8 cellular contexts compared by ENCODE assay signal in genomic region chr9:133347515-133347984, GRCh38.
A peak's percentile ranks its signal among the peaks of the same experiment; 100 is the strongest.
DNase-seq lines count a peak whose midpoint lies in the region; ATAC-seq and TF ChIP-seq lines count a peak whose summit lies in the region.

No MANE protein-coding gene starts in this region.

- H3K9ac ChIP-seq in HUES48 (ENCODE audit: low read depth, low read length) = peak overlapping the region; percentile 96

- H3K36me3 ChIP-seq in HUES48 (ENCODE audit: control insufficient read depth, insufficient read depth, low read length) = peaks cover 77% of the 10 kb centered on the region
- H3K36me3 ChIP-seq in neuron (ENCODE audit: insufficient read depth, low read length) = peaks cover 69% of the 10 kb centered on the region

- H3K4me1 ChIP-seq in HUES48 (ENCODE audit: control insufficient read depth, insufficient read depth, low read length) (peaks cover 10% of the 10 kb centered on the region; the same call in 1 of the 2 replicates), neuron (ENCODE audit: insufficient read depth, low read length) (peaks cover 21% of the 10 kb centered on the region)

- ATAC-seq in GM21447 (IDR thresholded peaks at IDR 0.05; ENCODE audit: unreplicated experiment) = peak; percentile 37

- peak overlapping the region; percentile 98 for H3K27ac ChIP-seq in HUES48 (ENCODE audit: low read depth, low read length)

- TF ChIP-seq CTCF in fibroblast of mammary gland (conservative IDR thresholded peaks at IDR 0.05; ENCODE audit: control insufficient read depth, insufficient read depth, low read depth, low read length) = no peak

- DNase-seq in GM03348 (ENCODE audit: low spot score) = peak; percentile 71
- DNase-seq in activated CD4-positive, alpha-beta T cell treated with anti-CD3 and anti-CD28 coated beads for 48 hours = peak; percentile 54
- DNase-seq in fibroblast of mammary gland (ENCODE audit: low read depth) = no peak
- no peak for DNase-seq in cerebellar cortex (ENCODE audit: low spot score)
- no peak for DNase-seq in stimulated activated CD4-positive, alpha-beta T cell treated with anti-CD3 and anti-CD28 coated beads, Interleukin-2, amount 100 ng/mL, for 24 hours

- H2AFZ ChIP-seq in neuron (ENCODE audit: low read depth, low read length) = no peak overlapping the region

- peak overlapping the region; percentile 98 for H3K4me3 ChIP-seq in HUES48 (ENCODE audit: low read depth, low read length)
- peak overlapping the region; percentile 99 for H3K4me3 ChIP-seq in fibroblast of mammary gland (ENCODE audit: control insufficient read depth, low read depth, low read length)
- H3K4me3 ChIP-seq in neuron (ENCODE audit: low read length) = peak overlapping the region; percentile 76

- no peaks in the 10 kb centered on the region for H3K27me3 ChIP-seq in HUES48 (ENCODE audit: control insufficient read depth, insufficient read depth, low read length)
- no peaks in the 10 kb centered on the region for H3K27me3 ChIP-seq in neuron (ENCODE audit: insufficient read depth, low read length)

- no peaks in the 10 kb centered on the region for H3K9me3 ChIP-seq in HUES48 (ENCODE audit: control insufficient read depth, insufficient read depth, low read length)
- H3K9me3 ChIP-seq in neuron (ENCODE audit: low read length) = no peaks in the 10 kb centered on the region

Comparison
In these comparisons a context has a peak if more than half of its experiments do, and no peak if none do; other contexts are left out.
1. DNase-seq: peak in GM03348 (single experiment) and activated CD4-positive, alpha-beta T cell treated with anti-CD3 and anti-CD28 coated beads for 48 hours (single experiment); none in fibroblast of mammary gland (single experiment), cerebellar cortex (single experiment) and stimulated activated CD4-positive, alpha-beta T cell treated with anti-CD3 and anti-CD28 coated beads, Interleukin-2, amount 100 ng/mL, for 24 hours (0 of 2).
2. Peak in every context shown above with its lines, with median percentiles within 50 percentile points of each other: H3K4me3 ChIP-seq.